Comparison of ENCODE assay signal across 8 cellular contexts in the genomic region with DNA sequence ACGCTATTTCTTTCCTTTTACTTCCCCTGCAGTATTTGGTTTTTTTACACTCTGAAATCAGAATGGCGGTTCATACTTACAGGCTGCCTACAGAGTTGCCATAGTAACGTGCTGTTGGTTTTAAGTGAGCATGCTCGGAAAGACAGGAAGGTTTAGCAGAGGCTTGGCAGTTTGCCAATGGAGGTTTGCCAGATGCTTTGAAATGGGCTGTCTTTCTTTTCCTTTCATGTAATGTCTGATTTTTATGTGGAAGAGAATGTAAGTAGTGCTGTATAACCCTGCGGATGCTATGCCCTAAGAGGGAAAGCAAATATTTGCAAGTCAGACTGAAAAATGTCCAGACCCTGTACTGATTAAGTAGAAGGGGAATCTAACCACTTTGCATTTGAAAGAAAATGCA. TPM values are rescaled to one million over a fixed set of nuclear protein-coding genes. Genes with fewer than 3 reads are reported as not detected.
DNase-seq lines count a peak whose midpoint lies in the region; ATAC-seq and TF ChIP-seq lines count a peak whose summit lies in the region.

No MANE protein-coding gene starts in this region.

- no peak for TF ChIP-seq POLR2A in tibial nerve (IDR thresholded peaks at IDR 0.05)

- no peak overlapping the region for H4K12ac ChIP-seq in trophoblast cell (ENCODE audit: low read depth, low read length)

- ATAC-seq in HG02571 (IDR thresholded peaks at IDR 0.05; ENCODE audit: unreplicated experiment) (peak; percentile 76), Right ventricle myocardium superior (ENCODE audit: poor library complexity) (peak; percentile 87)

- H3K27ac ChIP-seq in SK-N-SH (ENCODE audit: low read depth in 2 of 2, low read length in 1 of 2): peak overlapping the region; percentile 80 to 98
- no peak overlapping the region for H3K27ac ChIP-seq in trophoblast cell (ENCODE audit: low read depth, low read length)
- peak overlapping the region in 3 of 4 donors; percentile 35 to 70 (median 48) for H3K27ac ChIP-seq in tibial nerve

- H3K14ac ChIP-seq in trophoblast cell (ENCODE audit: low read length): no peak overlapping the region

- H3F3A ChIP-seq in SK-N-SH (replicated peaks; ENCODE audit: insufficient read depth): peaks cover 12% of the 10 kb centered on the region

- H3K4me1 ChIP-seq in SK-N-SH (ENCODE audit: control insufficient read depth in 1 of 2, insufficient read depth in 2 of 2, low read depth in 1 of 2, low read length in 1 of 2) (peaks cover 5 to 15% of the 10 kb centered on the region in 2 experiments; a peak in 3 of 4 replicates), trophoblast cell (ENCODE audit: control insufficient read depth in 1 of 2, insufficient read depth in 2 of 2, low read length in 2 of 2) (no peaks in the 10 kb centered on the region), tibial nerve (peaks cover 0 to 42% (median 8%) of the 10 kb centered on the region in 4 donors)

- H3K4me2 ChIP-seq in SK-N-SH (peak overlapping the region; percentile 78), trophoblast cell (ENCODE audit: low read length) (no peak overlapping the region)

- TF ChIP-seq EP300 in SK-N-SH (IDR thresholded peaks at IDR 0.05; ENCODE audit: borderline replicate concordance in 1 of 2, low read depth in 1 of 2, low read length in 1 of 2) (peak in 1 of 2 experiments; percentile 23; a peak in 1 of 4 replicates), tibial nerve (IDR thresholded peaks at IDR 0.05) (peak in 1 of 2 donors; percentile 68)

- H3K27me3 ChIP-seq in SK-N-SH (ENCODE audit: insufficient read depth): no peaks in the 10 kb centered on the region
- H3K27me3 ChIP-seq in trophoblast cell (ENCODE audit: insufficient read depth, low read length): no peaks in the 10 kb centered on the region
- no peaks in the 10 kb centered on the region for H3K27me3 ChIP-seq in tibial nerve

- no peaks in the 10 kb centered on the region for H3K9me2 ChIP-seq in SK-N-SH

- WGBS in SK-N-SH (ENCODE audit: low lambda C conversion rate): 3% methylated on average over 5 of the region's 5 CpGs
- WGBS in trophoblast cell (ENCODE audit: extremely low coverage, insufficient coverage, insufficient read length): no CpG with 5 or more reads among the region's 5 CpGs
- WGBS in tibial nerve, 2 donors: 1 to 2% methylated on average over 5 of the region's 5 CpGs

- no peak overlapping the region for H3K4ac ChIP-seq in trophoblast cell (ENCODE audit: low read depth, low read length)

- no peak overlapping the region for H4K91ac ChIP-seq in trophoblast cell (ENCODE audit: low read depth, low read length)

- peaks cover 10% of the 10 kb centered on the region; the same call in 1 of the 2 replicates for H3K79me2 ChIP-seq in SK-N-SH (ENCODE audit: insufficient read depth)
- no peaks in the 10 kb centered on the region for H3K79me2 ChIP-seq in trophoblast cell (ENCODE audit: control insufficient read depth, insufficient read depth, low read length, poor library complexity)

- no peak for TF ChIP-seq CTCF in SK-N-SH (IDR thresholded peaks at IDR 0.05)
- TF ChIP-seq CTCF in tibial nerve (IDR thresholded peaks at IDR 0.05): no peak

- no peak for TF ChIP-seq RAD21 in SK-N-SH (IDR thresholded peaks at IDR 0.05; ENCODE audit: low read length)

- H2BK5ac ChIP-seq in trophoblast cell (ENCODE audit: low read depth, low read length, poor library complexity): no peak overlapping the region

- H2BK120ac ChIP-seq in trophoblast cell (ENCODE audit: insufficient read depth, low read length, poor library complexity): no peak overlapping the region

- POLR2A ChIA-PET in SK-N-SH (lab: Yijun Ruan, JAX): interaction anchor here (1.2 kb wide), 1 partner anchor 33 kb away, joined by 4 read pairs; a partner anchor contains a TSS

- intact Hi-C loops in Right ventricle myocardium superior (cut with DNase I): no loop called here

- no peak overlapping the region for H3K23ac ChIP-seq in trophoblast cell (ENCODE audit: low read length)

- H3K4me3 ChIP-seq in SK-N-SH (ENCODE audit: low read depth in 2 of 2, low read length in 1 of 2): peak overlapping the region; percentile 33 to 39; a peak in 3 of 4 replicates
- H3K4me3 ChIP-seq in trophoblast cell (ENCODE audit: low read depth, low read length): no peak overlapping the region
- peak overlapping the region in 3 of 4 donors; percentile 2 to 14 (median 14) for H3K4me3 ChIP-seq in tibial nerve

- peak; percentile 88 for DNase-seq in GDM1 (lab: John Stamatoyannopoulos, UW)
- DNase-seq in NAMALWA (ENCODE audit: low spot score): peak; percentile 95
- peak; percentile 72 for DNase-seq in SK-N-SH
- peak; percentile 63 for DNase-seq in activated naive CD8-positive, alpha-beta T cell treated with anti-CD3 and anti-CD28 coated beads, Interleukin-2, amount 50 U/mL, for 16 hours (ENCODE audit: low read depth, low spot score)
- DNase-seq in Right ventricle myocardium superior: peak; percentile 84
- peak; percentile 30 to 69 for DNase-seq in trophoblast cell
- DNase-seq in tibial nerve (ENCODE audit: low spot score in 2 of 2): peak; percentile 76 to 93

- H3K79me1 ChIP-seq in trophoblast cell (ENCODE audit: low read length): no peaks in the 10 kb centered on the region

- H3K9ac ChIP-seq in SK-N-SH (peak overlapping the region; percentile 65; the same call in 1 of the 2 replicates), trophoblast cell (ENCODE audit: low read length) (no peak overlapping the region)

- no peaks in the 10 kb centered on the region for H4K20me1 ChIP-seq in SK-N-SH (ENCODE audit: insufficient read depth)

- H3K36me3 ChIP-seq in SK-N-SH (replicated peaks in 1 of 2; ENCODE audit: control insufficient read depth in 1 of 2, insufficient read depth in 2 of 2, low read length in 1 of 2): peaks cover 47 to 49% of the 10 kb centered on the region in 2 experiments
- H3K36me3 ChIP-seq in trophoblast cell (ENCODE audit: control insufficient read depth in 1 of 2, insufficient read depth in 2 of 2, low read length in 2 of 2): peaks cover 9 to 10% of the 10 kb centered on the region in 2 experiments
- H3K36me3 ChIP-seq in tibial nerve: peaks cover 0 to 51% (median 12%) of the 10 kb centered on the region in 3 donors

- peak overlapping the region; percentile 91 for H2AFZ ChIP-seq in SK-N-SH (ENCODE audit: low read depth)
- H2AFZ ChIP-seq in trophoblast cell (ENCODE audit: insufficient read depth, low read length, poor library complexity): no peak overlapping the region

- H3K9me3 ChIP-seq in SK-N-SH (no peaks in the 10 kb centered on the region), trophoblast cell (ENCODE audit: insufficient read depth, low read depth, low read length) (no peaks in the 10 kb centered on the region), tibial nerve (no peaks in the 10 kb centered on the region)

- no peak overlapping the region for H2AK5ac ChIP-seq in trophoblast cell (ENCODE audit: low read length)

- no peak overlapping the region for H4K8ac ChIP-seq in trophoblast cell (ENCODE audit: low read depth, low read length)

- no peak overlapping the region for H2BK12ac ChIP-seq in trophoblast cell (ENCODE audit: low read length)

- CTCF ChIA-PET in SK-N-SH (lab: Yijun Ruan, JAX): no interaction called here

- no peak overlapping the region for H3K18ac ChIP-seq in trophoblast cell (ENCODE audit: low read length)

TF ChIP-seq in SK-N-SH, 30 proteins besides CTCF, POLR2A, EP300 and RAD21 (continues in another document):
- TF ChIP-seq, protein P1, sequence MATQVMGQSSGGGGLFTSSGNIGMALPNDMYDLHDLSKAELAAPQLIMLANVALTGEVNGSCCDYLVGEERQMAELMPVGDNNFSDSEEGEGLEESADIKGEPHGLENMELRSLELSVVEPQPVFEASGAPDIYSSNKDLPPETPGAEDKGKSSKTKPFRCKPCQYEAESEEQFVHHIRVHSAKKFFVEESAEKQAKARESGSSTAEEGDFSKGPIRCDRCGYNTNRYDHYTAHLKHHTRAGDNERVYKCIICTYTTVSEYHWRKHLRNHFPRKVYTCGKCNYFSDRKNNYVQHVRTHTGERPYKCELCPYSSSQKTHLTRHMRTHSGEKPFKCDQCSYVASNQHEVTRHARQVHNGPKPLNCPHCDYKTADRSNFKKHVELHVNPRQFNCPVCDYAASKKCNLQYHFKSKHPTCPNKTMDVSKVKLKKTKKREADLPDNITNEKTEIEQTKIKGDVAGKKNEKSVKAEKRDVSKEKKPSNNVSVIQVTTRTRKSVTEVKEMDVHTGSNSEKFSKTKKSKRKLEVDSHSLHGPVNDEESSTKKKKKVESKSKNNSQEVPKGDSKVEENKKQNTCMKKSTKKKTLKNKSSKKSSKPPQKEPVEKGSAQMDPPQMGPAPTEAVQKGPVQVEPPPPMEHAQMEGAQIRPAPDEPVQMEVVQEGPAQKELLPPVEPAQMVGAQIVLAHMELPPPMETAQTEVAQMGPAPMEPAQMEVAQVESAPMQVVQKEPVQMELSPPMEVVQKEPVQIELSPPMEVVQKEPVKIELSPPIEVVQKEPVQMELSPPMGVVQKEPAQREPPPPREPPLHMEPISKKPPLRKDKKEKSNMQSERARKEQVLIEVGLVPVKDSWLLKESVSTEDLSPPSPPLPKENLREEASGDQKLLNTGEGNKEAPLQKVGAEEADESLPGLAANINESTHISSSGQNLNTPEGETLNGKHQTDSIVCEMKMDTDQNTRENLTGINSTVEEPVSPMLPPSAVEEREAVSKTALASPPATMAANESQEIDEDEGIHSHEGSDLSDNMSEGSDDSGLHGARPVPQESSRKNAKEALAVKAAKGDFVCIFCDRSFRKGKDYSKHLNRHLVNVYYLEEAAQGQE (IDR thresholded peaks at IDR 0.05; ENCODE audit: low read depth, low read length): no peak
- TF ChIP-seq RFX5 (IDR thresholded peaks at IDR 0.05; ENCODE audit: low read length) (peak; percentile 70; the same call in 1 of the 2 replicates), FOSL2 (IDR thresholded peaks at IDR 0.05; ENCODE audit: borderline replicate concordance, low read depth) (no peak), NFIC (IDR thresholded peaks at IDR 0.05; ENCODE audit: borderline replicate concordance) (peak; percentile 94)
- TF ChIP-seq, protein P2, sequence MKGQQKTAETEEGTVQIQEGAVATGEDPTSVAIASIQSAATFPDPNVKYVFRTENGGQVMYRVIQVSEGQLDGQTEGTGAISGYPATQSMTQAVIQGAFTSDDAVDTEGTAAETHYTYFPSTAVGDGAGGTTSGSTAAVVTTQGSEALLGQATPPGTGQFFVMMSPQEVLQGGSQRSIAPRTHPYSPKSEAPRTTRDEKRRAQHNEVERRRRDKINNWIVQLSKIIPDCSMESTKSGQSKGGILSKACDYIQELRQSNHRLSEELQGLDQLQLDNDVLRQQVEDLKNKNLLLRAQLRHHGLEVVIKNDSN (IDR thresholded peaks at IDR 0.05; ENCODE audit: borderline replicate concordance, low read depth): no peak

RNA-seq across cellular contexts. Expression of a gene that starts 32.8 kb away (rescaled TPM):
- polyA plus RNA-seq in SK-N-SH (2012; rRNA removed): 4.6 and 5.6 TPM in 2 replicates
- polyA plus RNA-seq in SK-N-SH (2012; cell fraction: cytosol; rRNA removed): 4.8 and 7.2 TPM in 2 replicates
- 12.3 and 13.9 TPM in 2 replicates for polyA plus RNA-seq in SK-N-SH (2012; cell fraction: nucleus; rRNA removed)
- total RNA-seq in Right ventricle myocardium superior (15.4 TPM), tibial nerve (10 to 100 TPM; 20.4 to 45.7 (median 31.3) TPM)
- polyA plus RNA-seq in trophoblast cell (2013): 11.2 and 12.3 TPM in 2 replicates
